8 cellular contexts compared by ENCODE assay signal in genomic region chr10:97196213-97197029, GRCh38. TPM values are rescaled to one million over a fixed set of nuclear protein-coding genes. Genes with fewer than 3 reads are reported as not detected.
DNase-seq lines count a peak whose midpoint lies in the region; ATAC-seq, FAIRE-seq and TF ChIP-seq lines count a peak whose summit lies in the region.

No MANE protein-coding gene starts in this region.

- no peaks in the 10 kb centered on the region for H3K9me2 ChIP-seq in PC-3 (replicated peaks; ENCODE audit: low read length)

- peaks cover 8% of the 10 kb centered on the region for H3K4me1 Mint-ChIP-seq in activated T-cell treated with anti-CD3 and anti-CD28 coated beads, Interleukin-2, amount 50 U/mL, for 4 hours (ENCODE audit: low read depth)
- peaks cover 11 to 13% of the 10 kb centered on the region in 2 donors for H3K4me1 Mint-ChIP-seq in natural killer cell treated with Interleukin-12 subunit alpha and Interleukin-12 subunit beta and Interleukin-15 and Interleukin-18, amount 100 ng/mL, for 72 hours (ENCODE audit: low read depth in 2 of 2)

- peak overlapping the region; percentile 97 for H3K4me2 ChIP-seq in PC-3 (ENCODE audit: low read length)
- peak overlapping the region; percentile 80 for H3K4me2 ChIP-seq in fibroblast of lung (ENCODE audit: extremely low read depth, insufficient read depth, low read length)

- H3K27me3 Mint-ChIP-seq in activated T-cell treated with anti-CD3 and anti-CD28 coated beads, Interleukin-2, amount 50 U/mL, for 4 hours (ENCODE audit: low read depth), result peaks cover 17% of the 10 kb centered on the region
- peaks cover 23 to 27% of the 10 kb centered on the region in 2 donors for H3K27me3 Mint-ChIP-seq in natural killer cell treated with Interleukin-12 subunit alpha and Interleukin-12 subunit beta and Interleukin-15 and Interleukin-18, amount 100 ng/mL, for 72 hours

- ATAC-seq in PC-3, result peak; percentile 82
- ATAC-seq in activated T-cell treated with anti-CD3 and anti-CD28 coated beads, Interleukin-2, amount 50 U/mL, for 4 hours, result peak; percentile 90 to 92
- peak; percentile 87 to 89 for ATAC-seq in natural killer cell treated with Interleukin-12 subunit alpha and Interleukin-12 subunit beta and Interleukin-15 and Interleukin-18, amount 100 ng/mL, for 72 hours

- no peaks in the 10 kb centered on the region for H4K20me1 ChIP-seq in PC-3 (ENCODE audit: low read length)
- H4K20me1 ChIP-seq in fibroblast of lung (ENCODE audit: control insufficient read depth, extremely low read depth, insufficient read depth, low read length), result no peaks in the 10 kb centered on the region

- H3K9me3 Mint-ChIP-seq in activated T-cell treated with anti-CD3 and anti-CD28 coated beads, Interleukin-2, amount 50 U/mL, for 4 hours, result no peaks in the 10 kb centered on the region
- no peaks in the 10 kb centered on the region for H3K9me3 Mint-ChIP-seq in natural killer cell treated with Interleukin-12 subunit alpha and Interleukin-12 subunit beta and Interleukin-15 and Interleukin-18, amount 100 ng/mL, for 72 hours

- no peaks in the 10 kb centered on the region for H3F3A ChIP-seq in PC-3 (ENCODE audit: low read length, unreplicated experiment)

- H3K36me3 ChIP-seq in PC-3 (ENCODE audit: low read depth, low read length) (no peaks in the 10 kb centered on the region), fibroblast of lung (ENCODE audit: control insufficient read depth, insufficient read depth, low read length) (no peaks in the 10 kb centered on the region)

- TF ChIP-seq CTCF in PC-3 (conservative IDR thresholded peaks at IDR 0.05; ENCODE audit: low read depth, low read length) (peak; percentile 73), fibroblast of lung (conservative IDR thresholded peaks at IDR 0.05 in 1 of 2, IDR thresholded peaks at IDR 0.05 in 1 of 2; ENCODE audit: low read depth in 1 of 2, low read length in 2 of 2) (peak; percentile 65 to 79)

- peak; percentile 91 for FAIRE-seq in GM12892 (lab: Jason Lieb, UNC)

- H3K9me3 ChIP-seq in PC-3 (ENCODE audit: low read length) (no peaks in the 10 kb centered on the region), fibroblast of lung (ENCODE audit: control insufficient read depth, insufficient read depth, low read depth, low read length) (no peaks in the 10 kb centered on the region)

- H3K4me1 ChIP-seq in PC-3 (ENCODE audit: insufficient read depth, low read length) (0 out of 2 replicates have a peak, but pooled peaks cover 4% of the 10 kb centered on the region), fibroblast of lung (ENCODE audit: control insufficient read depth, extremely low read depth, insufficient read depth, low read length) (no peaks in the 10 kb centered on the region)

- TF ChIP-seq POLR2A in GM12892 (IDR thresholded peaks at IDR 0.05; ENCODE audit: low read depth, low read length), result no peak

- no peaks in the 10 kb centered on the region for H3K36me3 Mint-ChIP-seq in activated T-cell treated with anti-CD3 and anti-CD28 coated beads, Interleukin-2, amount 50 U/mL, for 4 hours (ENCODE audit: insufficient read depth)
- H3K36me3 Mint-ChIP-seq in natural killer cell treated with Interleukin-12 subunit alpha and Interleukin-12 subunit beta and Interleukin-15 and Interleukin-18, amount 100 ng/mL, for 72 hours, result no peaks in the 10 kb centered on the region

- DNase-seq in GM12892 (ENCODE audit: insufficient read length) (peak; percentile 71), HPDE6-E6E7 (ENCODE audit: extremely low spot score) (peak; percentile 42), PC-3 (peak; percentile 66), fibroblast of lung (ENCODE audit: low read depth in 2 of 2) (peak; percentile 45 to 58), putamen (ENCODE audit: low spot score) (no peak)
- DNase-seq in activated T-cell treated with anti-CD3 and anti-CD28 coated beads, Interleukin-2, amount 50 U/mL, for 4 hours, result peak; percentile 58
- peak; percentile 73 for DNase-seq in natural killer cell treated with Interleukin-12 subunit alpha and Interleukin-12 subunit beta and Interleukin-15 and Interleukin-18, amount 100 ng/mL, for 72 hours (ENCODE audit: low spot score)
- peak; percentile 63 for DNase-seq in stimulated activated naive CD4-positive, alpha-beta T cell treated with Interleukin-2 at 50 U/mL for 16 hours (lab: John Stamatoyannopoulos, UW)

- no TSS peak for BruUV-seq in PC-3 (replicated peaks; lab: Mats Ljungman, UMichigan)

- H3K4me3 ChIP-seq in PC-3 (ENCODE audit: low read length) (peak overlapping the region; percentile 74), fibroblast of lung (replicated peaks in 1 of 4; ENCODE audit: control extremely low read depth in 1 of 4, insufficient read depth in 1 of 4, low read depth in 3 of 4, low read length in 4 of 4) (peak overlapping the region; percentile 48 to 65 (median 59))

- H3K27me3 ChIP-seq in PC-3 (ENCODE audit: low read length) (no peaks in the 10 kb centered on the region), fibroblast of lung (ENCODE audit: control insufficient read depth, insufficient read depth, low read length) (peaks cover 16% of the 10 kb centered on the region)

- POLR2A ChIA-PET in PC-3 (lab: Charles Lee; ENCODE audit: unreplicated experiment), result no interaction called here

- no peak overlapping the region for H3K27ac Mint-ChIP-seq in natural killer cell treated with Interleukin-12 subunit alpha and Interleukin-12 subunit beta and Interleukin-15 and Interleukin-18, amount 100 ng/mL, for 72 hours

- no peak overlapping the region for H3K9ac ChIP-seq in PC-3 (ENCODE audit: low read length)
- no peak overlapping the region for H3K9ac ChIP-seq in fibroblast of lung (ENCODE audit: insufficient read depth, low read length)

- peak overlapping the region; percentile 78 for H3K4me3 Mint-ChIP-seq in activated T-cell treated with anti-CD3 and anti-CD28 coated beads, Interleukin-2, amount 50 U/mL, for 4 hours
- peak overlapping the region; percentile 70 for H3K4me3 Mint-ChIP-seq in natural killer cell treated with Interleukin-12 subunit alpha and Interleukin-12 subunit beta and Interleukin-15 and Interleukin-18, amount 100 ng/mL, for 72 hours

- CTCF ChIA-PET in PC-3 (lab: Charles Lee), result interaction anchor here (0.8 to 1.4 kb wide), 2 partner anchors 14 to 33 kb away, joined by 3 read pairs; no protein-coding TSS in a partner anchor

- H3K27ac ChIP-seq in PC-3 (ENCODE audit: low read length) (no peak overlapping the region), fibroblast of lung (ENCODE audit: insufficient read depth, low read length) (no peak overlapping the region)

- H3K79me2 ChIP-seq in PC-3 (ENCODE audit: low read length), result no peaks in the 10 kb centered on the region
- no peaks in the 10 kb centered on the region for H3K79me2 ChIP-seq in fibroblast of lung (ENCODE audit: control insufficient read depth, insufficient read depth, low read length)

- intact Hi-C loops in PC-3 (cut with micrococcal nuclease), result no loop called here

- H2AFZ ChIP-seq in PC-3 (ENCODE audit: low read length) (peak overlapping the region; percentile 95), fibroblast of lung (ENCODE audit: low read length) (peak overlapping the region; percentile 56)

RNA-seq across cellular contexts. Expression of gene SLIT1, which starts 10.7 kb away (rescaled TPM):
- polyA plus RNA-seq in GM12892 (2012; ENCODE audit: missing spikeins), result 0.40 TPM
- total RNA-seq in PC-3 (2014; rRNA removed) (not detected in 2 replicates), fibroblast of lung (under 0.01 and 0.17 TPM in 2 replicates)
- under 1 TPM in 2 of 3 donors, not detected in 1; 0.10 to 0.16 TPM for total RNA-seq in activated T-cell treated with anti-CD3 and anti-CD28 coated beads, Interleukin-2, amount 50 U/mL, for 4 hours
- 0.01 and 0.02 TPM in 2 replicates for polyA plus RNA-seq in fibroblast of lung
- 0.01 TPM in 1 of 2 replicates, not detected in the other for polyA plus RNA-seq in fibroblast of lung (2012)
- not detected in 2 replicates for polyA minus RNA-seq in fibroblast of lung (ENCODE audit: low replicate concordance)
- under 1 TPM; 0.48 to 0.78 TPM for total RNA-seq in natural killer cell treated with Interleukin-12 subunit alpha and Interleukin-12 subunit beta and Interleukin-15 and Interleukin-18, amount 100 ng/mL, for 72 hours
